In the genomic region with DNA sequence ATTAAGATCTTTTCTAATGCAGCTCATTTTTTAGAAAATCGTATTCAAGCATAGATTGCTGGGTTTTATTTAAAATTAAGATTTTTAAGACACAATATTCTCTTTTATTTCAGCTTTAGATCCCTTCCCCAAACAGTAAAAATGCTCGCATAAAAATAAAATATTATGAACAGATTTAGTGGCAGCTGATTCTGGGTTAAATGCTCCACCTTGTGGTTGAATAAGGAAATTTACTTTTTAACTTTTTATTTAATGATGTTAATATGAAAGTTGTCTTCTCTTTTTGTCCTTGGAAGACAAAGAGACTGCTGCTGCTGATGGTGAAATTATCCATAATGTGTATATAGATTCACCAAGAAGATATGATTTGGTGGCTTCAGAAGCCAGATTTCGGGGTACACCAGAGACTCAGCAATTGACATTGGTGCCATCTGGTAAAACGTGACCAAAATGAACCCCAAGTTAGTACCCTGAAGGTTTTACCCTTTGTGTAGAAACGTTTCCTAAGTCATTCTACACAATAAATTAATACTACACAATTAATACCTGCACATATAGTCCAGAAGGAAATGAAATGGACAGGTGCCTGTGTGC, we compare ENCODE assay signal across 8 cellular contexts.
DNase-seq lines count a peak whose midpoint lies in the region; ATAC-seq and TF ChIP-seq lines count a peak whose summit lies in the region.

No MANE protein-coding gene starts in this region.

- intact Hi-C loops in stomach (cut with DNase I; ENCODE audit: low total_unique reads) = no loop called here

- no peak for TF ChIP-seq EP300 in stomach (IDR thresholded peaks at IDR 0.05)

- H3K9me3 ChIP-seq in stomach = no peaks in the 10 kb centered on the region

- WGBS in stomach, 5 donors = 15 to 25% (median 17%) methylated on average over 5 of the region's 5 CpGs

- H3K4me3 ChIP-seq in epithelial cell of esophagus (ENCODE audit: low read length) = no peak overlapping the region
- no peak overlapping the region for H3K4me3 ChIP-seq in stomach

- H3K27me3 ChIP-seq in stomach = no peaks in the 10 kb centered on the region

- peak; percentile 48 for TF ChIP-seq CTCF in epithelial cell of esophagus (IDR thresholded peaks at IDR 0.05; ENCODE audit: insufficient read depth, low read depth, low read length, missing control alignments)
- TF ChIP-seq CTCF in stomach (IDR thresholded peaks at IDR 0.05) = peak in 4 of 7 experiments; percentile 24 to 75 (median 49)

- no peak overlapping the region for H3K27ac ChIP-seq in stomach

- peak; percentile 15 for DNase-seq in NCI-H2107 treated with DMSO at 0.1 percent for 48 hours (lab: John Stamatoyannopoulos, UW; ENCODE audit: unreplicated experiment)
- DNase-seq in NCI-H2107 (lab: John Stamatoyannopoulos, UW) = no peak
- DNase-seq in NOMO-1 treated with dmso at 0.1 percent for 144 hours (lab: John Stamatoyannopoulos, UW; ENCODE audit: unreplicated experiment) = peak; percentile 2
- peak; percentile 23 for DNase-seq in epithelial cell of esophagus (ENCODE audit: low read depth)
- DNase-seq in stomach = no peak
- no peak for DNase-seq in activated naive CD4-positive, alpha-beta T cell (lab: John Stamatoyannopoulos, UW)
- DNase-seq in NCI-H128 (lab: John Stamatoyannopoulos, UW; ENCODE audit: unreplicated experiment) = no peak

- TF ChIP-seq POLR2A in stomach (IDR thresholded peaks at IDR 0.05) = no peak

- H3K36me3 ChIP-seq in stomach = no peaks in the 10 kb centered on the region

- no peak for ATAC-seq in GM18517 (IDR thresholded peaks at IDR 0.05; ENCODE audit: unreplicated experiment)

- H3K4me1 ChIP-seq in stomach = no peaks in the 10 kb centered on the region

Comparison
In these comparisons a context has a peak if more than half of its experiments do, and no peak if none do; other contexts are left out.
1. DNase-seq: peak in NCI-H2107 treated with DMSO at 0.1 percent for 48 hours (single experiment), NOMO-1 treated with dmso at 0.1 percent for 144 hours (single experiment) and epithelial cell of esophagus (single experiment); none in NCI-H2107 (single experiment), stomach (single experiment), activated naive CD4-positive, alpha-beta T cell (0 of 4) and NCI-H128 (single experiment).